Comparison of ENCODE assay signal across 11 cellular contexts in genomic region chr9:134648701-134649525, GRCh38. TPM values are rescaled to one million over a fixed set of nuclear protein-coding genes. Genes with fewer than 3 reads are reported as not detected.
A peak's percentile ranks its signal among the peaks of the same experiment; 100 is the strongest.
DNase-seq lines count a peak whose midpoint lies in the region; ATAC-seq and TF ChIP-seq lines count a peak whose summit lies in the region.
"Had no signal": no experiment of that assay in that cellular context is flagged by ENCODE, and none has a peak within 500 bp of the region (broad histone marks: within the 10 kb centered on the region; RNA-seq: fewer than 3 reads in every experiment).

No MANE protein-coding gene starts in this region.

- H3K4me2 ChIP-seq in mesenchymal stem cell (ENCODE audit: low read length, poor library complexity, severe bottlenecking) = no peak overlapping the region

- H2AFZ ChIP-seq in mesenchymal stem cell (ENCODE audit: low read depth, low read length) = no peak overlapping the region

- H3K4me1 ChIP-seq in adrenal gland (replicated peaks in 1 of 2) (peaks cover 23 to 33% of the 10 kb centered on the region in 2 donors), mesenchymal stem cell (ENCODE audit: control insufficient read depth, insufficient read depth, low read depth, low read length) (peaks cover 42% of the 10 kb centered on the region)

- no peak for DNase-seq in stimulated activated naive CD8-positive, alpha-beta T cell treated with anti-CD3 and anti-CD28 coated beads, Interleukin-15, Interleukin-2, amounts not matched to agents 100 U/mL and 50 U/mL, for 24 hours
- no peak for DNase-seq in stimulated activated naive CD8-positive, alpha-beta T cell treated with anti-CD3 and anti-CD28 coated beads, Interleukin-15, amount 100 ng/mL, for 72 hours
- peak in 6 of 7 donors; percentile 50 to 70 (median 60) for DNase-seq in adrenal gland
- DNase-seq in mesenchymal stem cell = peak; percentile 76
- DNase-seq in CD1c-positive myeloid dendritic cell (ENCODE audit: extremely low spot score) = no peak
- no peak for DNase-seq in NCI-H187 treated with DMSO at 0.1 percent for 48 hours (lab: John Stamatoyannopoulos, UW)
- DNase-seq in stimulated activated naive B cell treated with anti-CD40 and anti-IgM and Interleukin-4, amounts not matched to agents 10 μg/mL and 1 μg/mL and 100 μg/mL, for 72 hours = no peak
- DNase-seq: KBM-7, NCI-H69 had no signal

- no peaks in the 10 kb centered on the region for H3K27me3 ChIP-seq in adrenal gland
- H3K27me3 ChIP-seq in mesenchymal stem cell (ENCODE audit: control insufficient read depth in 1 of 2, insufficient read depth in 1 of 2, low read length in 2 of 2) = no peaks in the 10 kb centered on the region

- H3K27ac ChIP-seq in adrenal gland = peak overlapping the region in 4 of 5 donors; percentile 18 to 77 (median 66)
- H3K27ac ChIP-seq in mesenchymal stem cell (ENCODE audit: low read length, poor library complexity, severe bottlenecking) = no peak overlapping the region

- H4K91ac ChIP-seq in mesenchymal stem cell (ENCODE audit: low read length) = no peak overlapping the region

- H2AK5ac ChIP-seq in mesenchymal stem cell (ENCODE audit: low read length, severe bottlenecking) = no peak overlapping the region

- no peaks in the 10 kb centered on the region for H3K36me3 Mint-ChIP-seq in stimulated activated naive B cell treated with anti-CD40 and anti-IgM and Interleukin-4, amounts not matched to agents 10 μg/mL and 1 μg/mL and 100 μg/mL, for 72 hours

- H2BK120ac ChIP-seq in mesenchymal stem cell (ENCODE audit: low read depth, low read length) = no peak overlapping the region

- H3K9me3 ChIP-seq in adrenal gland (replicated peaks in 1 of 3) (no peaks in the 10 kb centered on the region), mesenchymal stem cell (ENCODE audit: control insufficient read depth, low read length) (no peaks in the 10 kb centered on the region)

- H3K36me3 ChIP-seq in adrenal gland (replicated peaks in 1 of 2) = no peaks in the 10 kb centered on the region
- H3K36me3 ChIP-seq in mesenchymal stem cell (ENCODE audit: control insufficient read depth in 1 of 2, insufficient read depth in 2 of 2, low read depth in 1 of 2, low read length in 2 of 2) = peaks cover 11 to 61% of the 10 kb centered on the region in 2 experiments

- peaks cover 3% of the 10 kb centered on the region for H3K27me3 Mint-ChIP-seq in stimulated activated naive CD8-positive, alpha-beta T cell treated with anti-CD3 and anti-CD28 coated beads, Interleukin-15, amount 100 ng/mL, for 72 hours
- peaks cover 2 to 11% of the 10 kb centered on the region in 2 donors for H3K27me3 Mint-ChIP-seq in stimulated activated naive B cell treated with anti-CD40 and anti-IgM and Interleukin-4, amounts not matched to agents 10 μg/mL and 1 μg/mL and 100 μg/mL, for 72 hours

- H2BK5ac ChIP-seq in mesenchymal stem cell (ENCODE audit: low read depth, low read length, poor library complexity, severe bottlenecking) = no peak overlapping the region

- peak overlapping the region; percentile 20 for H3K9ac ChIP-seq in mesenchymal stem cell (ENCODE audit: low read length)

- intact Hi-C loops in adrenal gland (cut with DNase I) = no loop called here

- peak; percentile 10 for ATAC-seq in stimulated activated naive CD8-positive, alpha-beta T cell treated with anti-CD3 and anti-CD28 coated beads, Interleukin-15, Interleukin-2, amounts not matched to agents 100 U/mL and 50 U/mL, for 24 hours
- ATAC-seq in stimulated activated naive CD8-positive, alpha-beta T cell treated with anti-CD3 and anti-CD28 coated beads, Interleukin-15, amount 100 ng/mL, for 72 hours = no peak
- ATAC-seq in HG02973 (IDR thresholded peaks at IDR 0.05; ENCODE audit: unreplicated experiment) = no peak
- no peak for ATAC-seq in stimulated activated naive B cell treated with anti-CD40 and anti-IgM and Interleukin-4, amounts not matched to agents 10 μg/mL and 1 μg/mL and 100 μg/mL, for 72 hours (replicated peaks)

- peaks cover 31% of the 10 kb centered on the region for H3K79me1 ChIP-seq in mesenchymal stem cell (replicated peaks; ENCODE audit: low read length, poor library complexity, severe bottlenecking)

- peak overlapping the region in 1 of 2 experiments; percentile 61 for H3K18ac ChIP-seq in mesenchymal stem cell (ENCODE audit: low read depth in 1 of 2, low read length in 2 of 2)

- H3K14ac ChIP-seq in mesenchymal stem cell (ENCODE audit: low read length in 2 of 2) = peak overlapping the region in 1 of 2 experiments; percentile 5

- H3K9me3 Mint-ChIP-seq in stimulated activated naive CD8-positive, alpha-beta T cell treated with anti-CD3 and anti-CD28 coated beads, Interleukin-15, amount 100 ng/mL, for 72 hours = no peaks in the 10 kb centered on the region
- no peaks in the 10 kb centered on the region for H3K9me3 Mint-ChIP-seq in stimulated activated naive B cell treated with anti-CD40 and anti-IgM and Interleukin-4, amounts not matched to agents 10 μg/mL and 1 μg/mL and 100 μg/mL, for 72 hours

- peak in 1 of 2 donors; percentile 24 for TF ChIP-seq POLR2A in adrenal gland (IDR thresholded peaks at IDR 0.05)

- no peak overlapping the region for H3K4me3 ChIP-seq in adrenal gland
- no peak overlapping the region for H3K4me3 ChIP-seq in mesenchymal stem cell (ENCODE audit: insufficient read depth in 1 of 2, low read depth in 1 of 2, low read length in 2 of 2)

- no peak overlapping the region for H3K4ac ChIP-seq in mesenchymal stem cell (ENCODE audit: low read depth in 1 of 2, low read length in 2 of 2)

- H2BK15ac ChIP-seq in mesenchymal stem cell (ENCODE audit: low read depth, poor library complexity, severe bottlenecking) = no peak overlapping the region

- peaks cover 4% of the 10 kb centered on the region for H3K4me1 Mint-ChIP-seq in stimulated activated naive CD8-positive, alpha-beta T cell treated with anti-CD3 and anti-CD28 coated beads, Interleukin-15, amount 100 ng/mL, for 72 hours
- no peaks in the 10 kb centered on the region for H3K4me1 Mint-ChIP-seq in stimulated activated naive B cell treated with anti-CD40 and anti-IgM and Interleukin-4, amounts not matched to agents 10 μg/mL and 1 μg/mL and 100 μg/mL, for 72 hours

- no peak overlapping the region for H3K27ac Mint-ChIP-seq in stimulated activated naive CD8-positive, alpha-beta T cell treated with anti-CD3 and anti-CD28 coated beads, Interleukin-15, amount 100 ng/mL, for 72 hours
- H3K27ac Mint-ChIP-seq in stimulated activated naive B cell treated with anti-CD40 and anti-IgM and Interleukin-4, amounts not matched to agents 10 μg/mL and 1 μg/mL and 100 μg/mL, for 72 hours = no peak overlapping the region

- no peak overlapping the region for H3K4me3 Mint-ChIP-seq in stimulated activated naive CD8-positive, alpha-beta T cell treated with anti-CD3 and anti-CD28 coated beads, Interleukin-15, amount 100 ng/mL, for 72 hours
- H3K4me3 Mint-ChIP-seq in stimulated activated naive B cell treated with anti-CD40 and anti-IgM and Interleukin-4, amounts not matched to agents 10 μg/mL and 1 μg/mL and 100 μg/mL, for 72 hours = no peak overlapping the region

- no peak overlapping the region for H3K23ac ChIP-seq in mesenchymal stem cell (ENCODE audit: low read length in 2 of 2)

- 61 to 79% (median 73%) methylated on average over 16 to 20 of the region's 20 CpGs for WGBS in adrenal gland, 4 donors
- 87% methylated on average over 20 of the region's 20 CpGs for WGBS in mesenchymal stem cell

- H4K8ac ChIP-seq in mesenchymal stem cell (ENCODE audit: low read length) = no peak overlapping the region

- no peak overlapping the region for H2BK12ac ChIP-seq in mesenchymal stem cell (ENCODE audit: low read length in 2 of 2)

- TF ChIP-seq CTCF in adrenal gland (IDR thresholded peaks at IDR 0.05) = no peak

RNA-seq across cellular contexts. Expression of gene COL5A1, which starts 7.3 kb away (rescaled TPM):
- 10 to 100 TPM; 15.2 to 45.5 (median 32.5) TPM for total RNA-seq in adrenal gland
- 10 to 100 TPM in 2 of 3 donors, 1 to 10 TPM in 1; 3.5 to 44.3 (median 14.1) TPM for polyA plus RNA-seq in adrenal gland
- 754 TPM for polyA plus RNA-seq in mesenchymal stem cell (2013, experiment 1 of 2)
- 709 TPM for polyA plus RNA-seq in mesenchymal stem cell (2013, experiment 2 of 2)
- total RNA-seq: activated CD8-positive, alpha-beta memory T cell treated with anti-CD3 and anti-CD28 coated beads for 36 hours had no signal

Comparison
In these comparisons a context has a peak if more than half of its experiments do, and no peak if none do; other contexts are left out.
1. DNase-seq: peak in adrenal gland (6 of 7) and mesenchymal stem cell (single experiment); none in stimulated activated naive CD8-positive, alpha-beta T cell treated with anti-CD3 and anti-CD28 coated beads, Interleukin-15, Interleukin-2, amounts not matched to agents 100 U/mL and 50 U/mL, for 24 hours (single experiment), stimulated activated naive CD8-positive, alpha-beta T cell treated with anti-CD3 and anti-CD28 coated beads, Interleukin-15, amount 100 ng/mL, for 72 hours (0 of 2), CD1c-positive myeloid dendritic cell (single experiment), NCI-H187 treated with DMSO at 0.1 percent for 48 hours (single experiment) and stimulated activated naive B cell treated with anti-CD40 and anti-IgM and Interleukin-4, amounts not matched to agents 10 μg/mL and 1 μg/mL and 100 μg/mL, for 72 hours (single experiment).